9 cellular contexts compared by ENCODE assay signal in genomic region chr12:12891646-12892355, GRCh38. TPM values are rescaled to one million over a fixed set of nuclear protein-coding genes. Genes with fewer than 3 reads are reported as not detected.
DNase-seq lines count a peak whose midpoint lies in the region; ATAC-seq and TF ChIP-seq lines count a peak whose summit lies in the region.
"Had no signal": no experiment of that assay in that cellular context is flagged by ENCODE, and none has a peak within 500 bp of the region (broad histone marks: within the 10 kb centered on the region; RNA-seq: fewer than 3 reads in every experiment).

No MANE protein-coding gene starts in this region.

- H3K4me1 ChIP-seq in CD8-positive, alpha-beta memory T cell (ENCODE audit: insufficient read depth, low read length), result no peaks in the 10 kb centered on the region
- H3K4me1 ChIP-seq in psoas muscle, result no peaks in the 10 kb centered on the region

- H3K9me3 ChIP-seq in CD8-positive, alpha-beta memory T cell (ENCODE audit: low read length), result no peaks in the 10 kb centered on the region
- H3K9me3 ChIP-seq in T-helper 17 cell (ENCODE audit: control insufficient read depth, low read length, poor library complexity, severe bottlenecking), result no peaks in the 10 kb centered on the region
- H3K9me3 ChIP-seq in psoas muscle, result no peaks in the 10 kb centered on the region

- H3K27me3 ChIP-seq in CD8-positive, alpha-beta memory T cell (ENCODE audit: insufficient read depth, low read length, poor library complexity, severe bottlenecking), result peaks cover 4% of the 10 kb centered on the region
- H3K27me3 ChIP-seq in psoas muscle (ENCODE audit: insufficient read depth in 3 of 3, low read length in 2 of 3), result peaks cover 0 to 32% (median 2%) of the 10 kb centered on the region in 3 donors

- no peak overlapping the region for H3K27ac ChIP-seq in CD8-positive, alpha-beta memory T cell (ENCODE audit: low read depth, low read length)
- H3K27ac ChIP-seq in psoas muscle, result no peak overlapping the region

- ATAC-seq in T-helper 17 cell (no peak), psoas muscle (no peak), GM21390 (IDR thresholded peaks at IDR 0.05; ENCODE audit: unreplicated experiment) (no peak), GM18867 (IDR thresholded peaks at IDR 0.05; ENCODE audit: unreplicated experiment) (no peak)

- POLR2A ChIA-PET in CD8-positive, alpha-beta memory T cell (lab: Charles Lee), result no interaction called here

- 16 to 20% (median 18%) methylated on average over 15 of the region's 15 CpGs for WGBS in psoas muscle, 3 donors

- H3K4me3 Mint-ChIP-seq in CD8-positive, alpha-beta memory T cell, result peak overlapping the region in 5 of 7 donors; percentile 54 to 77 (median 63)
- peak overlapping the region; percentile 87 for H3K4me3 Mint-ChIP-seq in T-helper 17 cell

- no peak for TF ChIP-seq CTCF in fibroblast of pulmonary artery (IDR thresholded peaks at IDR 0.05; ENCODE audit: low read length, missing control alignments)
- no peak for TF ChIP-seq CTCF in psoas muscle (IDR thresholded peaks at IDR 0.05)

- CTCF ChIA-PET in CD8-positive, alpha-beta memory T cell (lab: Charles Lee), result interaction anchor here (1.3 kb wide), 1 partner anchor 25 kb away, joined by 3 read pairs; no protein-coding TSS in a partner anchor

- H3K36me3 ChIP-seq in CD8-positive, alpha-beta memory T cell (ENCODE audit: insufficient read depth, low read length), result no peaks in the 10 kb centered on the region
- no peaks in the 10 kb centered on the region for H3K36me3 ChIP-seq in psoas muscle (ENCODE audit: insufficient read depth in 1 of 2, low read depth in 1 of 2)

- peaks cover 8 to 20% (median 10%) of the 10 kb centered on the region in 3 donors for H3K4me1 Mint-ChIP-seq in CD8-positive, alpha-beta memory T cell
- peaks cover 4% of the 10 kb centered on the region for H3K4me1 Mint-ChIP-seq in T-helper 17 cell

- H3K36me3 Mint-ChIP-seq in CD8-positive, alpha-beta memory T cell, result no peaks in the 10 kb centered on the region
- peaks cover 3% of the 10 kb centered on the region for H3K36me3 Mint-ChIP-seq in T-helper 17 cell (ENCODE audit: low read depth)

- H3K27ac Mint-ChIP-seq in CD8-positive, alpha-beta memory T cell, result no peak overlapping the region
- no peak overlapping the region for H3K27ac Mint-ChIP-seq in T-helper 17 cell

- no peaks in the 10 kb centered on the region for H3K9me3 Mint-ChIP-seq in CD8-positive, alpha-beta memory T cell

- intact Hi-C loops in psoas muscle (cut with DNase I), result no loop called here

- H3K27me3 Mint-ChIP-seq in CD8-positive, alpha-beta memory T cell, result peaks cover 31 to 72% of the 10 kb centered on the region in 2 donors
- peaks cover 50% of the 10 kb centered on the region for H3K27me3 Mint-ChIP-seq in T-helper 17 cell

- H3K4me3 ChIP-seq in CD8-positive, alpha-beta memory T cell (ENCODE audit: low read length), result peak overlapping the region; percentile 27
- H3K4me3 ChIP-seq in fibroblast of pulmonary artery (replicated peaks; ENCODE audit: low read depth, low read length), result peak overlapping the region; percentile 63
- peak overlapping the region; percentile 70 for H3K4me3 ChIP-seq in psoas muscle

- no peak for DNase-seq in CD8-positive, alpha-beta memory T cell
- DNase-seq in T-helper 17 cell, result no peak
- no peak for DNase-seq in fibroblast of pulmonary artery (ENCODE audit: low read depth)
- no peak for DNase-seq in psoas muscle
- no peak for DNase-seq in NCI-H2196 (lab: John Stamatoyannopoulos, UW; ENCODE audit: unreplicated experiment)
- no peak for DNase-seq in AG08395 (ENCODE audit: low spot score)
- DNase-seq: NCI-H2029 had no signal

RNA-seq across cellular contexts. Expression of gene GPRC5A, which starts 0.4 kb away (rescaled TPM):
- not detected for total RNA-seq in CD8-positive, alpha-beta memory T cell
- not detected for polyA plus RNA-seq in CD8-positive, alpha-beta memory T cell
- under 1 TPM; 0.02 to 0.26 TPM for total RNA-seq in T-helper 17 cell
- total RNA-seq in psoas muscle, result under 1 TPM; 0.28 to 0.99 (median 0.36) TPM
- under 1 TPM; 0.09 to 0.10 (median 0.09) TPM for polyA plus RNA-seq in psoas muscle
